5 cellular contexts compared by ENCODE assay signal in the genomic region with DNA sequence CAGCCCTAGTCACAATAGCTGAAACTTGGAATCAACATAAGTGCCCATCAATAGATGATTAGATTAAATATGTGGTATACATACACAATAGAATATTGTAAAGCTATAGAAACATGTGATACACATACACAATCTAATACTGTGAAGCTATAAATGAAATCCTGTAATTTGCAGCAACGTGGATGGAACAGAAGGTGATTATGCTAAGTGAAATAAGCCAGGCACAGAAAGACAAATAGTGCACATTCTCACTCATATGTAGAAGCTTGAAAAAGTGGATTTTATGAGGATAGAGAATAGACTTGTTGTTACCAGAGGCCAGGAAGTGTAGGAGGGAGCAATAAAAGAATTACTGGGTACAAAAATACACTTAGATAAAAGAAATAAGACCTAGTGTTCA.
"Had no signal": no experiment of that assay in that cellular context is flagged by ENCODE, and none has a peak within 500 bp of the region (broad histone marks: within the 10 kb centered on the region; RNA-seq: fewer than 3 reads in every experiment).

No MANE protein-coding gene starts in this region.

- H3K27ac ChIP-seq: HL-60, KMS-11 had no signal

- DNase-seq: H9, HCEC 1CT, KBM-7 had no signal
